Comparison of ENCODE assay signal across 1 cellular context in genomic region chr4:182895791-182896292, GRCh38.
A peak's percentile ranks its signal among the peaks of the same experiment; 100 is the strongest.
TF ChIP-seq lines count a peak whose summit lies in the region.

No MANE protein-coding gene starts in this region.

TF ChIP-seq in HepG2, 621 proteins besides CTCF, POLR2A, EP300 and RAD21 (continued from another document and continues in another):
- no peak for TF ChIP-seq ZBTB2 (CRISPR knock-in tag; IDR thresholded peaks at IDR 0.05; ENCODE audit: low read depth)
- TF ChIP-seq GLMP (CRISPR knock-in tag; IDR thresholded peaks at IDR 0.05; ENCODE audit: borderline replicate concordance), result no peak
- TF ChIP-seq CSRNP1 (CRISPR knock-in tag; IDR thresholded peaks at IDR 0.05), result peak; percentile 65; the same call in 1 of the 2 replicates
- peak; percentile 57; the same call in 1 of the 2 replicates for TF ChIP-seq ZNF543 (CRISPR knock-in tag; IDR thresholded peaks at IDR 0.05)
- no peak for TF ChIP-seq ZFP62 (CRISPR knock-in tag; IDR thresholded peaks at IDR 0.05)
- no peak for TF ChIP-seq SETDB1 (CRISPR knock-in tag; IDR thresholded peaks at IDR 0.05; ENCODE audit: borderline replicate concordance)
- peak; percentile 48; the same call in 1 of the 2 replicates for TF ChIP-seq FOXA1 (IDR thresholded peaks at IDR 0.05)
- peak; percentile 84 for TF ChIP-seq FOXA1 (CRISPR knock-in tag; IDR thresholded peaks at IDR 0.05)
- TF ChIP-seq ZNF572 (CRISPR knock-in tag; IDR thresholded peaks at IDR 0.05), result no peak
- TF ChIP-seq TOE1 (CRISPR knock-in tag; IDR thresholded peaks at IDR 0.05), result 0 out of 2 replicates have a peak, but pooled peaks have one; percentile 52
- 0 out of 2 replicates have a peak, but pooled peaks have one; percentile 22 for TF ChIP-seq UBTF (CRISPR knock-in tag; IDR thresholded peaks at IDR 0.05)
- peak; percentile 79 for TF ChIP-seq ELF1 (CRISPR knock-in tag; IDR thresholded peaks at IDR 0.05)
- peak; percentile 80 for TF ChIP-seq ZMYM4 (CRISPR knock-in tag; IDR thresholded peaks at IDR 0.05)
- no peak for TF ChIP-seq ZMAT5 (CRISPR knock-in tag; IDR thresholded peaks at IDR 0.05; ENCODE audit: borderline replicate concordance, low read depth)
- peak; percentile 79; the same call in 1 of the 2 replicates for TF ChIP-seq MIER3 (CRISPR knock-in tag; IDR thresholded peaks at IDR 0.05; ENCODE audit: borderline replicate concordance)
- no peak for TF ChIP-seq ZNF619 (CRISPR knock-in tag; IDR thresholded peaks at IDR 0.05)
- TF ChIP-seq ZNF607 (CRISPR knock-in tag; IDR thresholded peaks at IDR 0.05; ENCODE audit: borderline replicate concordance), result peak; percentile 66
- TF ChIP-seq SP4 (CRISPR knock-in tag; IDR thresholded peaks at IDR 0.05), result no peak
- peak; percentile 92 for TF ChIP-seq PHF21A (CRISPR knock-in tag; IDR thresholded peaks at IDR 0.05)
- no peak for TF ChIP-seq RORA (CRISPR knock-in tag; IDR thresholded peaks at IDR 0.05)
- TF ChIP-seq SP2 (CRISPR knock-in tag; IDR thresholded peaks at IDR 0.05), result no peak
- no peak for TF ChIP-seq MLLT10 (CRISPR knock-in tag; IDR thresholded peaks at IDR 0.05)
- TF ChIP-seq SMARCC2 (IDR thresholded peaks at IDR 0.05), result no peak
- peak; percentile 64; the same call in 1 of the 2 replicates for TF ChIP-seq SRY (CRISPR knock-in tag; IDR thresholded peaks at IDR 0.05)
- 0 out of 2 replicates have a peak, but pooled peaks have one; percentile 56 for TF ChIP-seq TIGD3 (CRISPR knock-in tag; IDR thresholded peaks at IDR 0.05; ENCODE audit: borderline replicate concordance)
- peak; percentile 83 for TF ChIP-seq RCOR2 (CRISPR knock-in tag; IDR thresholded peaks at IDR 0.05)
- TF ChIP-seq ZNF34 (CRISPR knock-in tag; IDR thresholded peaks at IDR 0.05; ENCODE audit: borderline replicate concordance), result no peak
- no peak for TF ChIP-seq ZNF569 (CRISPR knock-in tag; IDR thresholded peaks at IDR 0.05; ENCODE audit: borderline replicate concordance)
- no peak for TF ChIP-seq ZNF251 (CRISPR knock-in tag; IDR thresholded peaks at IDR 0.05)
- TF ChIP-seq PBX2 (CRISPR knock-in tag; IDR thresholded peaks at IDR 0.05), result no peak
- TF ChIP-seq RERE (CRISPR knock-in tag; IDR thresholded peaks at IDR 0.05; ENCODE audit: low read depth), result no peak
- TF ChIP-seq PAX8 (CRISPR knock-in tag; IDR thresholded peaks at IDR 0.05; ENCODE audit: borderline replicate concordance), result no peak
- no peak for TF ChIP-seq GRHL1 (CRISPR knock-in tag; conservative IDR thresholded peaks at IDR 0.05)
- no peak for TF ChIP-seq ARID2 (CRISPR knock-in tag; IDR thresholded peaks at IDR 0.05; ENCODE audit: borderline replicate concordance)
- peak; percentile 95 for TF ChIP-seq ERF (CRISPR knock-in tag; IDR thresholded peaks at IDR 0.05)
- peak; percentile 70 for TF ChIP-seq ZNF430 (CRISPR knock-in tag; IDR thresholded peaks at IDR 0.05)
- peak; percentile 98 for TF ChIP-seq ARID5B (CRISPR knock-in tag; IDR thresholded peaks at IDR 0.05)
- 0 out of 2 replicates have a peak, but pooled peaks have one; percentile 71 for TF ChIP-seq MTF1 (CRISPR knock-in tag; IDR thresholded peaks at IDR 0.05)
- no peak for TF ChIP-seq RBFOX2 (IDR thresholded peaks at IDR 0.05; ENCODE audit: low read depth, low read length)
- peak; percentile 36; the same call in 1 of the 2 replicates for TF ChIP-seq ZNF460 (CRISPR knock-in tag; IDR thresholded peaks at IDR 0.05; ENCODE audit: borderline replicate concordance)
- TF ChIP-seq ZFP82 (CRISPR knock-in tag; IDR thresholded peaks at IDR 0.05; ENCODE audit: borderline replicate concordance), result no peak
